In genomic region chr7:151123485-151124204, GRCh38 we compare ENCODE assay signal across 8 cellular contexts. TPM values are rescaled to one million over a fixed set of nuclear protein-coding genes. Genes with fewer than 3 reads are reported as not detected.
A peak's percentile ranks its signal among the peaks of the same experiment; 100 is the strongest.
DNase-seq lines count a peak whose midpoint lies in the region; ATAC-seq and TF ChIP-seq lines count a peak whose summit lies in the region.

No MANE protein-coding gene starts in this region.

- no peak overlapping the region for H3K18ac ChIP-seq in mesenchymal stem cell (ENCODE audit: low read depth in 1 of 2, low read length in 2 of 2)

- no peak overlapping the region for H2BK15ac ChIP-seq in mesenchymal stem cell (ENCODE audit: low read depth, poor library complexity, severe bottlenecking)

- no peaks in the 10 kb centered on the region for H3K27me3 Mint-ChIP-seq in activated CD4-positive, alpha-beta memory T cell treated with anti-CD3 and anti-CD28 coated beads, Interleukin-2, amount 10 ng/mL, durations not matched to agents 7 days and 5 days

- H3K4me1 Mint-ChIP-seq in activated CD4-positive, alpha-beta memory T cell treated with anti-CD3 and anti-CD28 coated beads, Interleukin-2, amount 10 ng/mL, durations not matched to agents 7 days and 5 days = peaks cover 5% of the 10 kb centered on the region

- H3K9me3 Mint-ChIP-seq in activated CD4-positive, alpha-beta memory T cell treated with anti-CD3 and anti-CD28 coated beads, Interleukin-2, amount 10 ng/mL, durations not matched to agents 7 days and 5 days = no peaks in the 10 kb centered on the region

- H3K4me3 ChIP-seq in BJ (ENCODE audit: low read depth, low read length) (no peak overlapping the region), mesenchymal stem cell (ENCODE audit: insufficient read depth in 1 of 2, low read depth in 1 of 2, low read length in 2 of 2) (no peak overlapping the region)

- no peaks in the 10 kb centered on the region for H3K27me3 ChIP-seq in BJ (ENCODE audit: control insufficient read depth, insufficient read depth, low read length)
- no peaks in the 10 kb centered on the region for H3K27me3 ChIP-seq in mesenchymal stem cell (ENCODE audit: control insufficient read depth in 1 of 2, insufficient read depth in 1 of 2, low read length in 2 of 2)

- H3K79me1 ChIP-seq in mesenchymal stem cell (replicated peaks; ENCODE audit: low read length, poor library complexity, severe bottlenecking) = peaks cover 49% of the 10 kb centered on the region

- no peak overlapping the region for H2BK120ac ChIP-seq in mesenchymal stem cell (ENCODE audit: low read depth, low read length)

- no peak overlapping the region for H3K27ac Mint-ChIP-seq in activated CD4-positive, alpha-beta memory T cell treated with anti-CD3 and anti-CD28 coated beads, Interleukin-2, amount 10 ng/mL, durations not matched to agents 7 days and 5 days

- peak; percentile 72 for ATAC-seq in GM19324 (IDR thresholded peaks at IDR 0.05; ENCODE audit: low FRiP score, unreplicated experiment)
- peak; percentile 89 for ATAC-seq in HG03520 (IDR thresholded peaks at IDR 0.05; ENCODE audit: unreplicated experiment)

- TF ChIP-seq CTCF in BJ (IDR thresholded peaks at IDR 0.05; ENCODE audit: insufficient read depth, low read depth, low read length) = peak; percentile 99

- peaks cover 24% of the 10 kb centered on the region for H3K4me1 ChIP-seq in mesenchymal stem cell (ENCODE audit: control insufficient read depth, insufficient read depth, low read depth, low read length)

- CTCF ChIA-PET in BJ (lab: Yijun Ruan, JAX) = interaction anchor here (0.6 to 4.4 kb wide), 33 partner anchors 10 to 787 kb away, joined by 3 to 36 read pairs (median 4); partner anchors contain the start of gene TMUB1
- CTCF ChIA-PET in activated CD4-positive, alpha-beta memory T cell treated with anti-CD3 and anti-CD28 coated beads, Interleukin-2, amount 10 ng/mL, durations not matched to agents 7 days and 5 days (lab: Charles Lee) = interaction anchor here (0.6 to 1.7 kb wide), 29 partner anchors 8 to 228 kb away, joined by 3 to 29 read pairs (median 5); partner anchors contain the start of genes ABCB8, ABCF2 and SMARCD3

- H2AK5ac ChIP-seq in mesenchymal stem cell (ENCODE audit: low read length, severe bottlenecking) = no peak overlapping the region

- H3K36me3 Mint-ChIP-seq in activated CD4-positive, alpha-beta memory T cell treated with anti-CD3 and anti-CD28 coated beads, Interleukin-2, amount 10 ng/mL, durations not matched to agents 7 days and 5 days (ENCODE audit: low read depth) = peaks cover 10% of the 10 kb centered on the region

- H3K14ac ChIP-seq in mesenchymal stem cell (ENCODE audit: low read length in 2 of 2) = no peak overlapping the region

- no peak overlapping the region for H3K9ac ChIP-seq in mesenchymal stem cell (ENCODE audit: low read length)

- H3K9me3 ChIP-seq in mesenchymal stem cell (ENCODE audit: control insufficient read depth, low read length) = no peaks in the 10 kb centered on the region

- WGBS in mesenchymal stem cell = 71% methylated on average over 40 of the region's 40 CpGs

- DNase-seq in BJ (ENCODE audit: low read depth) = no peak
- peak; percentile 70 for DNase-seq in NCI-H82 treated with DMSO at 0.1 percent for 48 hours (lab: John Stamatoyannopoulos, UW; ENCODE audit: unreplicated experiment)
- DNase-seq in activated CD4-positive, alpha-beta memory T cell treated with anti-CD3 and anti-CD28 coated beads, Interleukin-2, amount 10 ng/mL, durations not matched to agents 7 days and 5 days = peak; percentile 84
- peak; percentile 70 for DNase-seq in effector CD8-positive, alpha-beta T cell (lab: John Stamatoyannopoulos, UW)
- DNase-seq in mesenchymal stem cell = peak; percentile 81
- peak; percentile 63 to 70 for DNase-seq in stimulated activated CD8-positive, alpha-beta memory T cell treated with anti-CD3 and anti-CD28 coated beads, Interleukin-2, amount 100 ng/mL, for 1 hour (ENCODE audit: low read depth in 2 of 2)

- no peak overlapping the region for H2AFZ ChIP-seq in mesenchymal stem cell (ENCODE audit: low read depth, low read length)

- H3K4me3 Mint-ChIP-seq in activated CD4-positive, alpha-beta memory T cell treated with anti-CD3 and anti-CD28 coated beads, Interleukin-2, amount 10 ng/mL, durations not matched to agents 7 days and 5 days = no peak overlapping the region

- H3K27ac ChIP-seq in mesenchymal stem cell (ENCODE audit: low read length, poor library complexity, severe bottlenecking) = no peak overlapping the region

- H2BK5ac ChIP-seq in mesenchymal stem cell (ENCODE audit: low read depth, low read length, poor library complexity, severe bottlenecking) = no peak overlapping the region

- H3K23ac ChIP-seq in mesenchymal stem cell (ENCODE audit: low read length in 2 of 2) = no peak overlapping the region

- no peak overlapping the region for H2BK12ac ChIP-seq in mesenchymal stem cell (ENCODE audit: low read length in 2 of 2)

- no peak overlapping the region for H4K8ac ChIP-seq in mesenchymal stem cell (ENCODE audit: low read length)

- H3K4ac ChIP-seq in mesenchymal stem cell (ENCODE audit: low read depth in 1 of 2, low read length in 2 of 2) = no peak overlapping the region

- no peak overlapping the region for H4K91ac ChIP-seq in mesenchymal stem cell (ENCODE audit: low read length)

- POLR2A ChIA-PET in BJ (lab: Charles Lee) = no interaction called here
- POLR2A ChIA-PET in activated CD4-positive, alpha-beta memory T cell treated with anti-CD3 and anti-CD28 coated beads, Interleukin-2, amount 10 ng/mL, durations not matched to agents 7 days and 5 days (lab: Charles Lee) = interaction anchor here (1.0 kb wide), 2 partner anchors 120 to 134 kb away, joined by 3 to 4 read pairs; no protein-coding TSS in a partner anchor

- H3K36me3 ChIP-seq in BJ (ENCODE audit: control insufficient read depth, insufficient read depth, low read length) = peaks cover 49% of the 10 kb centered on the region
- peaks cover 75 to 85% of the 10 kb centered on the region in 2 experiments for H3K36me3 ChIP-seq in mesenchymal stem cell (ENCODE audit: control insufficient read depth in 1 of 2, insufficient read depth in 2 of 2, low read depth in 1 of 2, low read length in 2 of 2)

- no peak overlapping the region for H3K4me2 ChIP-seq in mesenchymal stem cell (ENCODE audit: low read length, poor library complexity, severe bottlenecking)

RNA-seq across cellular contexts. Expression of gene AGAP3, which starts 37.4 kb away (rescaled TPM):
- 43.9 and 52.1 TPM in 2 replicates for polyA plus RNA-seq in BJ (2011; rRNA removed)
- 47.5 and 61.8 TPM in 2 replicates for polyA minus RNA-seq in BJ (2011; rRNA and poly(A)+ RNA removed)
- 10 to 100 TPM; 30.1 to 31.5 TPM for total RNA-seq in activated CD4-positive, alpha-beta memory T cell treated with anti-CD3 and anti-CD28 coated beads, Interleukin-2, amount 10 ng/mL, durations not matched to agents 7 days and 5 days
- polyA plus RNA-seq in mesenchymal stem cell (2013, experiment 1 of 2) = 55.8 TPM
- polyA plus RNA-seq in mesenchymal stem cell (2013, experiment 2 of 2) = 53.0 TPM

RNA-seq across cellular contexts. Expression of gene TMUB1, which starts 40.4 kb away (rescaled TPM):
- 13.6 and 27.8 TPM in 2 replicates for polyA plus RNA-seq in BJ (2011; rRNA removed)
- polyA minus RNA-seq in BJ (2011; rRNA and poly(A)+ RNA removed) = 4.6 and 5.9 TPM in 2 replicates
- total RNA-seq in activated CD4-positive, alpha-beta memory T cell treated with anti-CD3 and anti-CD28 coated beads, Interleukin-2, amount 10 ng/mL, durations not matched to agents 7 days and 5 days = 10 to 100 TPM; 80.3 to 81.1 TPM
- 56.8 TPM for polyA plus RNA-seq in mesenchymal stem cell (2013, experiment 1 of 2)
- 53.5 TPM for polyA plus RNA-seq in mesenchymal stem cell (2013, experiment 2 of 2)

RNA-seq across cellular contexts. Expression of gene FASTK, which starts 43.0 kb away (rescaled TPM):
- 49.3 and 89.9 TPM in 2 replicates for polyA plus RNA-seq in BJ (2011; rRNA removed)
- 53.0 and 72.2 TPM in 2 replicates for polyA minus RNA-seq in BJ (2011; rRNA and poly(A)+ RNA removed)
- 10 to 100 TPM; 70.0 to 72.7 TPM for total RNA-seq in activated CD4-positive, alpha-beta memory T cell treated with anti-CD3 and anti-CD28 coated beads, Interleukin-2, amount 10 ng/mL, durations not matched to agents 7 days and 5 days
- polyA plus RNA-seq in mesenchymal stem cell (2013, experiment 1 of 2) = 72.5 TPM
- 69.4 TPM for polyA plus RNA-seq in mesenchymal stem cell (2013, experiment 2 of 2)

RNA-seq across cellular contexts. Expression of gene GBX1, which starts 43.8 kb away (rescaled TPM):
- not detected in 2 replicates for polyA plus RNA-seq in BJ (2011; rRNA removed)
- polyA minus RNA-seq in BJ (2011; rRNA and poly(A)+ RNA removed) = not detected in 2 replicates
- not detected for total RNA-seq in activated CD4-positive, alpha-beta memory T cell treated with anti-CD3 and anti-CD28 coated beads, Interleukin-2, amount 10 ng/mL, durations not matched to agents 7 days and 5 days
- not detected for polyA plus RNA-seq in mesenchymal stem cell (2013, experiment 1 of 2)
- not detected for polyA plus RNA-seq in mesenchymal stem cell (2013, experiment 2 of 2)
